ENCODE assay signal across 11 cellular contexts in the genomic region with DNA sequence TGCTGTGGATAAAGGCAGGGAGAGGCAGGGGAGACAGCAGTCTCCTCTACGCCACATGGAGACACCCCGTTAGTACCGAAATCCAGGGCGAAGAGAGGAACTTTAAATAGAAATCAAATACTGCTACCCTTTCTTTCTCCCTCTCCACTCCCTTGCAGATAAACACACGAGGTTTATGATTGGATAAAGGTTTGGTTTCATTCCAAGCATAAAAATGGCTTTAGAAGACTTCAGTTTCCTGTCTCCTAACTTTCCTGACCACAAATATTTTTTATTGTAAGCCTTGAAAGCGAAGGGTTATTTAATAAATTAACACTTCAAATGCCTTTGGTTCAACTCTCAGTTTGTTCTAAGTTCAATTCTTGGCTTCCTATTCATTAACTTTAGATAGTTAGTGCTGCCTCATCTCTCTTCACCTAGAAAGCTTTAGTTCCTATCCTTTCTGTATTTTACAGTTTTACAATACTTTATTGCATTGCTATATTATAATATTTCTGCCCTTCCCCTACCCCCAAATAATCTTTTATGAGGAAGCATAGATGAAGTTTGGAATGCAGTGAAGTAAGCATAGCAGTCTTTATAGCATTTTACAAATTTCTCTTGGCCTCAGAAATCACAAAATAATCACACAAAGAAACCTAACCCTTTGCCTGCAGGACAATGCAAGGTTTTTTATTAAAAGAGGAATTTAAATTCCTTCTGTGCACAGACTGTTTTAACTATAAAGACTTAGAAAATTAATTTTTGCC. TPM values are rescaled to one million over a fixed set of nuclear protein-coding genes. Genes with fewer than 3 reads are reported as not detected.
DNase-seq lines count a peak whose midpoint lies in the region; ATAC-seq, FAIRE-seq and TF ChIP-seq lines count a peak whose summit lies in the region.
"Had no signal": no experiment of that assay in that cellular context is flagged by ENCODE, and none has a peak within 500 bp of the region (broad histone marks: within the 10 kb centered on the region; RNA-seq: fewer than 3 reads in every experiment).

No MANE protein-coding gene starts in this region.

- H3K9me3 ChIP-seq in small intestine (ENCODE audit: control insufficient read depth, low read depth) (no peaks in the 10 kb centered on the region), neuronal stem cell (replicated peaks in 1 of 2; ENCODE audit: control insufficient read depth in 2 of 2, insufficient read depth in 1 of 2, low read depth in 1 of 2, low read length in 2 of 2) (no peaks in the 10 kb centered on the region)

- H4K91ac ChIP-seq in neuronal stem cell (ENCODE audit: low read depth, low read length, poor library complexity) = no peak overlapping the region

- no peaks in the 10 kb centered on the region for H3K9me3 Mint-ChIP-seq in GM23338

- FAIRE-seq in small intestine (lab: Jason Lieb, UNC) = no peak
- FAIRE-seq: islet of Langerhans had no signal

- no peaks in the 10 kb centered on the region for H3K79me2 ChIP-seq in GM23338 (replicated peaks; ENCODE audit: insufficient read depth)

- no peaks in the 10 kb centered on the region for H3F3A ChIP-seq in GM23338 (replicated peaks; ENCODE audit: low read depth)

- H3K4me2 ChIP-seq in GM23338 (no peak overlapping the region), neuronal stem cell (ENCODE audit: insufficient read depth, low read length, poor library complexity, severe bottlenecking) (no peak overlapping the region)

- DNase-seq in GM23338 (ENCODE audit: low spot score) = no peak
- DNase-seq in glomerular endothelial cell (ENCODE audit: extremely low read depth, low read depth, low spot score) = peak; percentile 9
- DNase-seq in small intestine = peak; percentile 16
- no peak for DNase-seq in SIG-M5 treated with dmso at 0.1 percent for 504 hours (lab: John Stamatoyannopoulos, UW; ENCODE audit: unreplicated experiment)
- no peak for DNase-seq in retina
- no peak for DNase-seq in neuronal stem cell (ENCODE audit: low spot score)
- DNase-seq: Calu3, NCI-H187 had no signal

- H3K27me3 Mint-ChIP-seq in GM23338 (ENCODE audit: insufficient read depth, low read depth, poor library complexity) = no peaks in the 10 kb centered on the region

- 0 out of 2 replicates have a peak, but pooled peaks cover 3% of the 10 kb centered on the region for H3K4me1 ChIP-seq in GM23338 (ENCODE audit: insufficient read depth)
- peaks cover 0 to 3% of the 10 kb centered on the region in 2 donors for H3K4me1 ChIP-seq in small intestine (ENCODE audit: control insufficient read depth in 2 of 2, insufficient read depth in 1 of 2, low read depth in 1 of 2, low read length in 1 of 2)
- H3K4me1 ChIP-seq in neuronal stem cell (ENCODE audit: control insufficient read depth in 2 of 2, insufficient read depth in 1 of 2, low read depth in 1 of 2, low read length in 2 of 2) = no peaks in the 10 kb centered on the region

- no peak overlapping the region for H4K8ac ChIP-seq in neuronal stem cell (ENCODE audit: low read depth, low read length)

- no peak overlapping the region for H2BK12ac ChIP-seq in neuronal stem cell (ENCODE audit: low read length)

- H3K23ac ChIP-seq in neuronal stem cell (ENCODE audit: low read depth, low read length, poor library complexity) = no peak overlapping the region

- no peaks in the 10 kb centered on the region for H3K79me1 ChIP-seq in neuronal stem cell (ENCODE audit: low read depth, low read length)

- no peak overlapping the region for H2BK5ac ChIP-seq in neuronal stem cell (ENCODE audit: low read length)

- H3K4ac ChIP-seq in neuronal stem cell (ENCODE audit: low read length) = no peak overlapping the region

- H3K27me3 ChIP-seq in GM23338 (ENCODE audit: insufficient read depth) (no peaks in the 10 kb centered on the region), small intestine (ENCODE audit: control insufficient read depth in 2 of 2, insufficient read depth in 2 of 2, low read length in 2 of 2) (no peaks in the 10 kb centered on the region), neuronal stem cell (ENCODE audit: control insufficient read depth in 3 of 3, insufficient read depth in 3 of 3, low read depth in 1 of 3, low read length in 3 of 3) (no peaks in the 10 kb centered on the region)

- H2AFZ ChIP-seq in GM23338 (peak overlapping the region; percentile 77; the same call in 1 of the 2 replicates), neuronal stem cell (ENCODE audit: low read length) (no peak overlapping the region)

- H3K9me2 ChIP-seq in GM23338 (ENCODE audit: insufficient read depth) = no peaks in the 10 kb centered on the region

- no peak overlapping the region for H3K9ac ChIP-seq in neuronal stem cell (ENCODE audit: low read depth, low read length, poor library complexity)

- H3K27ac ChIP-seq in GM23338 (ENCODE audit: low read depth) (no peak overlapping the region), small intestine (ENCODE audit: low read depth in 1 of 2, low read length in 1 of 2) (peak overlapping the region in 1 of 2 donors; percentile 36), neuronal stem cell (replicated peaks; ENCODE audit: low read length) (no peak overlapping the region)

- H4K20me1 ChIP-seq in GM23338 (replicated peaks; ENCODE audit: insufficient read depth) = no peaks in the 10 kb centered on the region

- H3K14ac ChIP-seq in neuronal stem cell (ENCODE audit: low read length) = no peak overlapping the region

- H3K36me3 ChIP-seq in GM23338 (ENCODE audit: insufficient read depth) = no peaks in the 10 kb centered on the region
- no peaks in the 10 kb centered on the region for H3K36me3 ChIP-seq in small intestine (ENCODE audit: control insufficient read depth in 2 of 2, insufficient read depth in 2 of 2, low read length in 2 of 2)
- H3K36me3 ChIP-seq in neuronal stem cell (replicated peaks in 1 of 2; ENCODE audit: control insufficient read depth in 2 of 2, insufficient read depth in 2 of 2, low read length in 2 of 2) = no peaks in the 10 kb centered on the region

- H3K36me3 Mint-ChIP-seq in GM23338 (ENCODE audit: low read depth) = no peaks in the 10 kb centered on the region

- H3K4me3 Mint-ChIP-seq in GM23338 = no peak overlapping the region

- ATAC-seq in GM23338 (no peak), HG03280 (IDR thresholded peaks at IDR 0.05; ENCODE audit: unreplicated experiment) (no peak)

- no peak overlapping the region for H3K4me3 ChIP-seq in GM23338
- peak overlapping the region; percentile 39 for H3K4me3 ChIP-seq in WI38 (ENCODE audit: low read depth, low read length)
- H3K4me3 ChIP-seq in small intestine (ENCODE audit: low read depth in 1 of 2, low read length in 2 of 2) = no peak overlapping the region
- no peak overlapping the region for H3K4me3 ChIP-seq in neuronal stem cell (ENCODE audit: low read length in 2 of 2)

- H3K18ac ChIP-seq in neuronal stem cell (ENCODE audit: low read length) = no peak overlapping the region

- H2AK5ac ChIP-seq in neuronal stem cell (ENCODE audit: low read depth, low read length) = no peak overlapping the region

- no peak overlapping the region for H3K27ac Mint-ChIP-seq in GM23338

- H2BK15ac ChIP-seq in neuronal stem cell (ENCODE audit: low read length) = no peak overlapping the region

- no peak overlapping the region for H2BK120ac ChIP-seq in neuronal stem cell (ENCODE audit: low read depth, low read length)

- 6 to 28% (median 21%) methylated on average over 6 of the region's 6 CpGs for WGBS in small intestine, 3 donors
- WGBS in neuronal stem cell (ENCODE audit: extremely low coverage in 2 of 2, insufficient read length in 2 of 2, insufficient replicate concordance in 1 of 2), 2 donors = no CpG with 5 or more reads among the region's 6 CpGs

- no peaks in the 10 kb centered on the region for H3K4me1 Mint-ChIP-seq in GM23338

- TF ChIP-seq CTCF in GM23338 (conservative IDR thresholded peaks at IDR 0.05; ENCODE audit: low read depth in 2 of 2) (no peak), WI38 (IDR thresholded peaks at IDR 0.05; ENCODE audit: low read depth, low read length) (no peak)

TF ChIP-seq in GM23338, 12 proteins besides CTCF, POLR2A, EP300 and RAD21 (continues in another document):
- TF ChIP-seq NANOG (IDR thresholded peaks at IDR 0.05; ENCODE audit: borderline replicate concordance) (no peak), ETS1 (IDR thresholded peaks at IDR 0.05) (no peak), EZH2 (IDR thresholded peaks at IDR 0.05; ENCODE audit: low read depth, unreplicated experiment) (no peak), ZNF331 (CRISPR knock-in tag; IDR thresholded peaks at IDR 0.05; ENCODE audit: low read depth) (no peak)

RNA-seq across cellular contexts. Expression of gene ARID5B, which starts 31.6 kb away (rescaled TPM):
- total RNA-seq in GM23338 (2014; rRNA removed; shearing (Covaris generic)) = 1.3 and 1.5 TPM in 2 replicates
- polyA plus RNA-seq in GM23338 (2016; fragmentation: Nextera tagmentation; extraction: Ambion mirVana) (1.6 and 2.2 TPM in 2 replicates), small intestine (10 to 100 TPM in 1 of 3 donors, 1 to 10 TPM in 2; 1.1 to 12.1 (median 1.4) TPM)
- 9.5 and 9.9 TPM in 2 replicates for total RNA-seq in glomerular endothelial cell
- polyA plus RNA-seq in neuronal stem cell (2013, experiment 1 of 2) = 1.8 TPM
- polyA plus RNA-seq in neuronal stem cell (2013, experiment 2 of 2) = 1.8 TPM

Comparison
In these comparisons a context has a peak if more than half of its experiments do, and no peak if none do; other contexts are left out.
1. DNase-seq: peak in glomerular endothelial cell (single experiment) and small intestine (single experiment); none in GM23338 (single experiment), SIG-M5 treated with dmso at 0.1 percent for 504 hours (single experiment), retina (single experiment) and neuronal stem cell (single experiment).